In genomic region chr3:70488131-70488530, GRCh38 we compare ENCODE assay signal across 18 cellular contexts.
"Had no signal": no experiment of that assay in that cellular context is flagged by ENCODE, and none has a peak within 500 bp of the region (broad histone marks: within the 10 kb centered on the region; RNA-seq: fewer than 3 reads in every experiment).

No MANE protein-coding gene starts in this region.

- H3K36me3 ChIP-seq: brain microvascular endothelial cell, left lung, neural progenitor cell, thyroid gland, upper lobe of right lung had no signal

- H3K4me2 ChIP-seq: neural progenitor cell had no signal

- H3K27ac ChIP-seq: brain microvascular endothelial cell, left lung, neural progenitor cell, thyroid gland, upper lobe of right lung had no signal

- H3K4me1 ChIP-seq: left lung, neural progenitor cell, thyroid gland, upper lobe of right lung had no signal

- DNase-seq: activated gamma-delta T cell treated with Interleukin-2 at 50 U/mL for 16 hours; activated T-cell treated with anti-CD3 and anti-CD28 coated beads, Interleukin-2, amount 50 U/mL, for 1 hour; anterior cingulate cortex; brain microvascular endothelial cell; caudate nucleus; effector CD8-positive, alpha-beta T cell; foreskin melanocyte; kidney glomerular epithelial cell; left lung; naive thymus-derived CD8-positive, alpha-beta T cell; posterior cingulate gyrus; stimulated activated CD4-positive, alpha-beta T cell treated with anti-CD3 and anti-CD28 coated beads, Interleukin-4, amount 100 ng/mL, for 4 hours; substantia nigra; thyroid gland; upper lobe of right lung had no signal

- H3K27me3 ChIP-seq: brain microvascular endothelial cell, neural progenitor cell, thyroid gland, upper lobe of right lung had no signal

- H3K9me3 ChIP-seq: left lung, thyroid gland, upper lobe of right lung had no signal

- H3K4me3 ChIP-seq: left lung, lung, neural progenitor cell, thyroid gland, upper lobe of right lung had no signal

- H3K9ac ChIP-seq: neural progenitor cell had no signal

- FAIRE-seq: TTC549 had no signal

- H2AFZ ChIP-seq: neural progenitor cell had no signal
